Comparison of ENCODE assay signal across 13 cellular contexts in genomic region chr3:180624714-180625113, GRCh38. TPM values are rescaled to one million over a fixed set of nuclear protein-coding genes. Genes with fewer than 3 reads are reported as not detected.
A peak's percentile ranks its signal among the peaks of the same experiment; 100 is the strongest.
DNase-seq lines count a peak whose midpoint lies in the region; ATAC-seq and TF ChIP-seq lines count a peak whose summit lies in the region.
"Had no signal": no experiment of that assay in that cellular context is flagged by ENCODE, and none has a peak within 500 bp of the region (broad histone marks: within the 10 kb centered on the region; RNA-seq: fewer than 3 reads in every experiment).

No MANE protein-coding gene starts in this region.

- H3K9me3 ChIP-seq in HAP-1 (no peaks in the 10 kb centered on the region), lower lobe of right lung (no peaks in the 10 kb centered on the region)
- H3K9me3 ChIP-seq: SK-N-SH had no signal

- ATAC-seq in GM21723 (IDR thresholded peaks at IDR 0.05; ENCODE audit: unreplicated experiment) (peak; percentile 60), HG03378 (IDR thresholded peaks at IDR 0.05; ENCODE audit: unreplicated experiment) (peak; percentile 72), lower lobe of right lung (no peak)

- CTCF ChIA-PET in activated CD4-positive, alpha-beta T cell treated with anti-CD3 and anti-CD28 coated beads, Interleukin-2, amount 10 ng/mL, durations not matched to agents 7 days and 5 days (lab: Charles Lee): no interaction called here

- no peak for TF ChIP-seq CTCF in lower lobe of right lung (IDR thresholded peaks at IDR 0.05)

- no peak for DNase-seq in activated CD4-positive, alpha-beta T cell treated with anti-CD3 and anti-CD28 coated beads, Interleukin-2, amount 10 ng/mL, durations not matched to agents 7 days and 5 days
- no peak for DNase-seq in activated CD4-positive, alpha-beta T cell treated with anti-CD3 and anti-CD28 coated beads for 4 hours
- no peak for DNase-seq in HAP-1 (ENCODE audit: low spot score in 2 of 2)
- no peak for DNase-seq in lower lobe of right lung
- no peak for DNase-seq in stimulated activated naive CD4-positive, alpha-beta T cell treated with Interleukin-2 at 50 U/mL for 16 hours (lab: John Stamatoyannopoulos, UW)
- DNase-seq: GM23248, NCI-H1105, retina, SK-N-SH had no signal

- H3K36me3 Mint-ChIP-seq in activated CD4-positive, alpha-beta T cell treated with anti-CD3 and anti-CD28 coated beads, Interleukin-2, amount 10 ng/mL, durations not matched to agents 7 days and 5 days (ENCODE audit: low read depth): peaks cover 62% of the 10 kb centered on the region
- peaks cover 43% of the 10 kb centered on the region for H3K36me3 Mint-ChIP-seq in dendritic cell treated with granulocyte-macrophage colony-stimulating factor and Interleukin-4, amounts not matched to agents 40 ng/mL and 50 ng/mL, for 4 days (ENCODE audit: low read depth)

- no peak overlapping the region for H3K4me3 Mint-ChIP-seq in activated CD4-positive, alpha-beta T cell treated with anti-CD3 and anti-CD28 coated beads, Interleukin-2, amount 10 ng/mL, durations not matched to agents 7 days and 5 days
- H3K4me3 Mint-ChIP-seq in dendritic cell treated with granulocyte-macrophage colony-stimulating factor and Interleukin-4, amounts not matched to agents 40 ng/mL and 50 ng/mL, for 4 days: no peak overlapping the region

- intact Hi-C loops in dendritic cell treated with granulocyte-macrophage colony-stimulating factor and Interleukin-4, amounts not matched to agents 40 ng/mL and 50 ng/mL, for 4 days (cut with micrococcal nuclease): no loop called here
- intact Hi-C loops in lower lobe of right lung (cut with DNase I): no loop called here

- in situ Hi-C loops in HAP-1 (cut with MboI; ENCODE audit: low sequenced_read_pairs): no loop called here

- H3K27me3 Mint-ChIP-seq in activated CD4-positive, alpha-beta T cell treated with anti-CD3 and anti-CD28 coated beads, Interleukin-2, amount 10 ng/mL, durations not matched to agents 7 days and 5 days: no peaks in the 10 kb centered on the region
- H3K27me3 Mint-ChIP-seq in dendritic cell treated with granulocyte-macrophage colony-stimulating factor and Interleukin-4, amounts not matched to agents 40 ng/mL and 50 ng/mL, for 4 days: no peaks in the 10 kb centered on the region

- peaks cover 2% of the 10 kb centered on the region; the same call in 1 of the 2 replicates for H3K4me1 ChIP-seq in HAP-1
- no peaks in the 10 kb centered on the region for H3K4me1 ChIP-seq in lower lobe of right lung

- H3K36me3 ChIP-seq in HAP-1 (replicated peaks) (no peaks in the 10 kb centered on the region), lower lobe of right lung (peaks cover 4% of the 10 kb centered on the region)

- H3K27me3 ChIP-seq in HAP-1 (ENCODE audit: low read depth) (no peaks in the 10 kb centered on the region), lower lobe of right lung (ENCODE audit: low read depth) (no peaks in the 10 kb centered on the region)

- H3K27ac ChIP-seq in lower lobe of right lung: no peak overlapping the region
- H3K27ac ChIP-seq: GM23248 had no signal

- H3K9me3 Mint-ChIP-seq in activated CD4-positive, alpha-beta T cell treated with anti-CD3 and anti-CD28 coated beads, Interleukin-2, amount 10 ng/mL, durations not matched to agents 7 days and 5 days: peaks cover 10% of the 10 kb centered on the region
- H3K9me3 Mint-ChIP-seq in dendritic cell treated with granulocyte-macrophage colony-stimulating factor and Interleukin-4, amounts not matched to agents 40 ng/mL and 50 ng/mL, for 4 days: peaks cover 35% of the 10 kb centered on the region

- H3K4me3 ChIP-seq in HAP-1: no peak overlapping the region
- H3K4me3 ChIP-seq in lower lobe of right lung: no peak overlapping the region
- H3K4me3 ChIP-seq: GM23248 had no signal

- POLR2A ChIA-PET in activated CD4-positive, alpha-beta T cell treated with anti-CD3 and anti-CD28 coated beads, Interleukin-2, amount 10 ng/mL, durations not matched to agents 7 days and 5 days (lab: Charles Lee): no interaction called here

- peak overlapping the region; percentile 46 for H3K27ac Mint-ChIP-seq in activated CD4-positive, alpha-beta T cell treated with anti-CD3 and anti-CD28 coated beads, Interleukin-2, amount 10 ng/mL, durations not matched to agents 7 days and 5 days
- H3K27ac Mint-ChIP-seq in dendritic cell treated with granulocyte-macrophage colony-stimulating factor and Interleukin-4, amounts not matched to agents 40 ng/mL and 50 ng/mL, for 4 days: peak overlapping the region; percentile 48

- H3K4me1 Mint-ChIP-seq in activated CD4-positive, alpha-beta T cell treated with anti-CD3 and anti-CD28 coated beads, Interleukin-2, amount 10 ng/mL, durations not matched to agents 7 days and 5 days: peaks cover 24% of the 10 kb centered on the region
- H3K4me1 Mint-ChIP-seq in dendritic cell treated with granulocyte-macrophage colony-stimulating factor and Interleukin-4, amounts not matched to agents 40 ng/mL and 50 ng/mL, for 4 days (ENCODE audit: low read depth): no peaks in the 10 kb centered on the region

RNA-seq across cellular contexts. Expression of gene TTC14, which starts 22.8 kb away (rescaled TPM):
- total RNA-seq in activated CD4-positive, alpha-beta T cell treated with anti-CD3 and anti-CD28 coated beads, Interleukin-2, amount 10 ng/mL, durations not matched to agents 7 days and 5 days: 10 to 100 TPM; 74.0 to 79.6 TPM
- 52.9 TPM for total RNA-seq in lower lobe of right lung

RNA-seq across cellular contexts. Expression of gene CCDC39, which starts 54.6 kb away (rescaled TPM):
- not detected for total RNA-seq in activated CD4-positive, alpha-beta T cell treated with anti-CD3 and anti-CD28 coated beads, Interleukin-2, amount 10 ng/mL, durations not matched to agents 7 days and 5 days
- total RNA-seq in lower lobe of right lung: 2.2 TPM
- total RNA-seq: GM23248, mucosa of gallbladder had no signal

Comparison
In these comparisons a context has a peak if more than half of its experiments do, and no peak if none do; other contexts are left out.
1. ATAC-seq: peak in GM21723 (single experiment) and HG03378 (single experiment); none in lower lobe of right lung (0 of 2).